ENCODE assay signal across 8 cellular contexts in genomic region chrX:129654652-129655546, GRCh38. TPM values are rescaled to one million over a fixed set of nuclear protein-coding genes. Genes with fewer than 3 reads are reported as not detected.
DNase-seq lines count a peak whose midpoint lies in the region; ATAC-seq, FAIRE-seq and TF ChIP-seq lines count a peak whose summit lies in the region.

TSS of gene APLN (minus strand) at chrX:129654956. CDS start at chrX:129654630, 326 bp downstream.

- H3K9me3 Mint-ChIP-seq in activated T-cell treated with anti-CD3 and anti-CD28 coated beads, Interleukin-2, amount 50 U/mL, for 24 hours: no peaks in the 10 kb centered on the region

- H3K9me3 ChIP-seq in SU-DHL-6 (ENCODE audit: insufficient read depth, low read length) (no peaks in the 10 kb centered on the region), H1 (ENCODE audit: insufficient read depth in 2 of 2, low read depth in 1 of 2, low read length in 1 of 2) (peaks cover 0 to 3% of the 10 kb centered on the region in 2 experiments; a peak in 1 of 4 replicates), tibial nerve (no peaks in the 10 kb centered on the region)

- H3K27ac ChIP-seq in SU-DHL-6 (ENCODE audit: low read depth, low read length): no peak within 1 kb of the TSS
- H3K27ac ChIP-seq in H1 (ENCODE audit: low read depth, low read length): no peak within 1 kb of the TSS
- H3K27ac ChIP-seq in tibial nerve: peak within 1 kb of the TSS in 1 of 4 donors; percentile 24

- H3K36me3 ChIP-seq in SU-DHL-6 (ENCODE audit: low read length) (no peaks in the 10 kb centered on the region), H1 (ENCODE audit: control insufficient read depth in 2 of 4, insufficient read depth in 4 of 4, low read length in 3 of 4) (no peaks in the 10 kb centered on the region), tibial nerve (no peaks in the 10 kb centered on the region)

- H2BK5ac ChIP-seq in H1 (ENCODE audit: low read depth, low read length): no peak within 1 kb of the TSS

- H3K4me2 ChIP-seq in SU-DHL-6 (ENCODE audit: low read depth, low read length, poor library complexity, severe bottlenecking): peak within 1 kb of the TSS; percentile 48
- peak within 1 kb of the TSS; percentile 84 to 85 for H3K4me2 ChIP-seq in H1 (ENCODE audit: insufficient read depth in 1 of 2, low read depth in 2 of 2, low read length in 2 of 2)

- peak within 1 kb of the TSS; percentile 64 for H3K4me3 Mint-ChIP-seq in activated T-cell treated with anti-CD3 and anti-CD28 coated beads, Interleukin-2, amount 50 U/mL, for 24 hours

- H2AFZ ChIP-seq in SU-DHL-6 (ENCODE audit: low read depth, low read length, severe bottlenecking) (peak within 1 kb of the TSS; percentile 48), H1 (ENCODE audit: low read length) (no peak within 1 kb of the TSS; the same call in 1 of the 2 replicates)

- no peak within 1 kb of the TSS for H3K23ac ChIP-seq in H1 (ENCODE audit: insufficient read length)

- no peak within 1 kb of the TSS for H2BK20ac ChIP-seq in H1 (ENCODE audit: low read length)

- TF ChIP-seq EP300 in H1 (IDR thresholded peaks at IDR 0.05; ENCODE audit: borderline replicate concordance in 1 of 2, low read depth in 2 of 2, low read length in 2 of 2) (no peak), tibial nerve (IDR thresholded peaks at IDR 0.05) (no peak)

- H3K9ac ChIP-seq in SU-DHL-6 (ENCODE audit: low read length) (peak within 1 kb of the TSS; percentile 31; the same call in 1 of the 2 replicates), H1 (replicated peaks in 1 of 4; ENCODE audit: extremely low read depth in 1 of 4, low read depth in 3 of 4, low read length in 3 of 4) (peak within 1 kb of the TSS in 1 of 4 experiments; percentile 15; a peak in 2 of 7 replicates)

- no peaks in the 10 kb centered on the region for H3K79me1 ChIP-seq in H1 (ENCODE audit: low read depth, low read length)

- H4K5ac ChIP-seq in H1 (ENCODE audit: insufficient read length, low read depth, low read length): no peak within 1 kb of the TSS

- H2BK15ac ChIP-seq in H1 (ENCODE audit: low read length): no peak within 1 kb of the TSS

- no peak within 1 kb of the TSS for H3K4ac ChIP-seq in H1 (replicated peaks; ENCODE audit: insufficient read length, low read depth, low read length)

- no peak for TF ChIP-seq POLR2A in H1 (IDR thresholded peaks at IDR 0.05; ENCODE audit: control extremely low read depth in 1 of 2, low read depth in 2 of 2, low read length in 2 of 2)
- TF ChIP-seq POLR2A in tibial nerve (IDR thresholded peaks at IDR 0.05): no peak

- FAIRE-seq in H1 (lab: Jason Lieb, UNC): no peak

- no peak within 1 kb of the TSS for H3K27ac Mint-ChIP-seq in activated T-cell treated with anti-CD3 and anti-CD28 coated beads, Interleukin-2, amount 50 U/mL, for 24 hours

- H3F3A ChIP-seq in SU-DHL-6 (ENCODE audit: insufficient read depth): no peaks in the 10 kb centered on the region

- H3K23me2 ChIP-seq in H1 (ENCODE audit: low read depth, low read length): peaks cover 6% of the 10 kb centered on the region; the same call in 1 of the 2 replicates

- no peak within 1 kb of the TSS for H4K91ac ChIP-seq in H1 (replicated peaks; ENCODE audit: insufficient read length, low read length)

- no peak for TF ChIP-seq CTCF in SU-DHL-6 (IDR thresholded peaks at IDR 0.05; ENCODE audit: insufficient read depth, low read length, poor library complexity, severe bottlenecking)
- TF ChIP-seq CTCF in H1 (IDR thresholded peaks at IDR 0.05; ENCODE audit: control extremely low read depth in 1 of 3, insufficient read depth in 1 of 3, low read depth in 1 of 3, low read length in 3 of 3): peak in 1 of 3 experiments; percentile 2; a peak in 1 of 4 replicates
- TF ChIP-seq CTCF in tibial nerve (IDR thresholded peaks at IDR 0.05): no peak

- no peak within 1 kb of the TSS; the same call in 1 of the 2 replicates for H3K18ac ChIP-seq in H1 (ENCODE audit: extremely low read depth, low read length)

- peak; percentile 38 for ATAC-seq in HG03354 (IDR thresholded peaks at IDR 0.05; ENCODE audit: poor library complexity, severe bottlenecking, unreplicated experiment)

- no peaks in the 10 kb centered on the region for H3K9me2 ChIP-seq in SU-DHL-6 (replicated peaks; ENCODE audit: insufficient read depth, low read length)

- H3K14ac ChIP-seq in H1 (ENCODE audit: insufficient read length): no peak within 1 kb of the TSS

- H3K27me3 Mint-ChIP-seq in activated T-cell treated with anti-CD3 and anti-CD28 coated beads, Interleukin-2, amount 50 U/mL, for 24 hours: peaks cover 52% of the 10 kb centered on the region

- WGBS in H1 (ENCODE audit: extremely low coverage in 1 of 2, insufficient coverage in 1 of 2, insufficient read length in 1 of 2, insufficient replicate concordance in 2 of 2, low coverage in 1 of 2, low lambda C conversion rate in 2 of 2, missing lambda C conversion rate in 1 of 2), 2 experiments: 0% methylated on average over 9 of the region's 67 CpGs; no CpG with 5 or more reads in 1 of the 2 experiments
- WGBS in tibial nerve, 2 donors: 39% methylated on average over 59 of the region's 67 CpGs; no CpG with 5 or more reads in 1 of the 2 donors

- H3K56ac ChIP-seq in H1 (replicated peaks; ENCODE audit: insufficient read length, low read depth, low read length): no peak within 1 kb of the TSS

- H4K8ac ChIP-seq in H1 (ENCODE audit: extremely low read depth, insufficient read depth, low read length): no peak within 1 kb of the TSS; the same call in 1 of the 2 replicates

- H2BK12ac ChIP-seq in H1 (ENCODE audit: low read depth, low read length): no peak within 1 kb of the TSS

- H3K4me3 ChIP-seq in SU-DHL-6 (ENCODE audit: insufficient read depth, low read length, poor library complexity, severe bottlenecking) (peak within 1 kb of the TSS; percentile 37), H1 (ENCODE audit: extremely low read depth in 1 of 4, insufficient read depth in 2 of 4, low read depth in 3 of 4, low read length in 4 of 4) (peak within 1 kb of the TSS; percentile 27 to 64 (median 45)), tibial nerve (peak within 1 kb of the TSS; percentile 33 to 56 (median 37))

- no peaks in the 10 kb centered on the region for H4K20me1 ChIP-seq in SU-DHL-6 (ENCODE audit: low read depth, low read length)
- H4K20me1 ChIP-seq in H1 (replicated peaks in 1 of 2; ENCODE audit: control insufficient read depth in 1 of 2, insufficient read depth in 2 of 2, low read length in 2 of 2): no peaks in the 10 kb centered on the region

- H3K4me1 ChIP-seq in H1 (replicated peaks in 1 of 4; ENCODE audit: control insufficient read depth in 3 of 4, insufficient read depth in 4 of 4, low read length in 3 of 4) (peaks cover 3 to 12% (median 6%) of the 10 kb centered on the region in 4 experiments; a peak in 6 of 7 replicates), tibial nerve (peaks cover 0 to 16% (median 4%) of the 10 kb centered on the region in 4 donors)

- H2BK120ac ChIP-seq in H1 (replicated peaks; ENCODE audit: low read depth, low read length): no peak within 1 kb of the TSS

- H2AK5ac ChIP-seq in H1 (ENCODE audit: low read depth, low read length): no peak within 1 kb of the TSS

- CTCF ChIA-PET in H1 (lab: Charles Lee; ENCODE audit: partially characterized antibody): interaction anchor here (0.7 to 5.2 kb wide), 19 partner anchors 8 to 192 kb away, joined by 3 to 36 read pairs (median 4); no protein-coding TSS in a partner anchor

- no peaks in the 10 kb centered on the region for H3K36me3 Mint-ChIP-seq in activated T-cell treated with anti-CD3 and anti-CD28 coated beads, Interleukin-2, amount 50 U/mL, for 24 hours (ENCODE audit: low read depth)

- H3K79me2 ChIP-seq in SU-DHL-6 (ENCODE audit: insufficient read depth, low read length) (no peaks in the 10 kb centered on the region), H1 (ENCODE audit: control insufficient read depth in 1 of 2, insufficient read depth in 2 of 2, low read length in 2 of 2) (no peaks in the 10 kb centered on the region)

- POLR2A ChIA-PET in H1 (lab: Charles Lee; ENCODE audit: partially characterized antibody): interaction anchor here (1.0 to 2.0 kb wide), 4 partner anchors 11 to 42 kb away, joined by 3 to 8 read pairs (median 5); no protein-coding TSS in a partner anchor

- DNase-seq in activated T-cell treated with anti-CD3 and anti-CD28 coated beads, Interleukin-2, amount 50 U/mL, for 24 hours: peak; percentile 43
- no peak for DNase-seq in activated T-cell treated with anti-CD3 and anti-CD28 coated beads, Interleukin-2, amount 50 U/mL, for 1 hour
- DNase-seq in H1 (ENCODE audit: low read depth in 1 of 2, low spot score in 2 of 2): peak in 1 of 2 experiments; percentile 54
- peak; percentile 89 for DNase-seq in mesenteric fat pad (ENCODE audit: low spot score)
- peak in 1 of 2 donors; percentile 15 for DNase-seq in tibial nerve (ENCODE audit: low spot score in 2 of 2)
- no peak for DNase-seq in epidermal melanocyte (ENCODE audit: insufficient read length, low spot score)

- TF ChIP-seq RAD21 in H1 (IDR thresholded peaks at IDR 0.05 in 1 of 2, conservative IDR thresholded peaks at IDR 0.05 in 1 of 2; ENCODE audit: low read depth in 2 of 2, low read length in 2 of 2): no peak

- H3K4me1 Mint-ChIP-seq in activated T-cell treated with anti-CD3 and anti-CD28 coated beads, Interleukin-2, amount 50 U/mL, for 24 hours (ENCODE audit: low read depth): peaks cover 10% of the 10 kb centered on the region

- H3K27me3 ChIP-seq in SU-DHL-6 (ENCODE audit: low read length): no peaks in the 10 kb centered on the region
- H3K27me3 ChIP-seq in H1 (replicated peaks in 1 of 4; ENCODE audit: control insufficient read depth in 3 of 4, extremely low read depth in 1 of 4, insufficient read depth in 3 of 4, low read length in 3 of 4): peaks cover 14 to 61% (median 43%) of the 10 kb centered on the region in 4 experiments
- H3K27me3 ChIP-seq in tibial nerve: peaks cover 0 to 11% of the 10 kb centered on the region in 2 donors

TF ChIP-seq in H1, 55 proteins besides CTCF, POLR2A, EP300 and RAD21 (continues in another document):
- TF ChIP-seq TEAD4 (IDR thresholded peaks at IDR 0.05; ENCODE audit: low read depth, low read length) (no peak), TAF7 (optimal IDR thresholded peaks at IDR 0.05; ENCODE audit: borderline replicate concordance, low read depth, low read length) (no peak), SUZ12 (IDR thresholded peaks at IDR 0.05; ENCODE audit: low read length) (peak; percentile 52; the same call in 1 of the 2 replicates), GABPA (IDR thresholded peaks at IDR 0.05; ENCODE audit: borderline replicate concordance, insufficient read depth, low read length) (0 out of 2 replicates have a peak, but pooled peaks have one; percentile 44), MAFK (IDR thresholded peaks at IDR 0.05; ENCODE audit: low read depth, low read length) (no peak)

RNA-seq across cellular contexts. Expression of gene APLN, which starts in this region (rescaled TPM):
- 1.1 TPM in 2 replicates for total RNA-seq in H1 (2021; fragmentation: NEBNext Ultra II Directional; extraction: Animal tissue kit (Norgen Biotek cat#: 25700))
- 1.6 and 1.8 TPM in 2 replicates for polyA plus RNA-seq in H1 (2011; rRNA removed)
- polyA plus RNA-seq in H1 (2011; cell fraction: cytosol; rRNA removed): 1.9 TPM
- polyA plus RNA-seq in H1 (2011; cell fraction: nucleus; rRNA removed): 1.1 TPM
- 1.1 to 1.9 TPM (median 1.8 TPM) in 4 replicates for polyA plus RNA-seq in H1 (2012, experiment 1 of 2)
- 1.5 TPM for polyA plus RNA-seq in H1 (2012, experiment 2 of 2)
- 0.89 TPM for polyA plus RNA-seq in H1 (2013, experiment 1 of 2)
- polyA plus RNA-seq in H1 (2013, experiment 2 of 2): 1.1 TPM
- polyA minus RNA-seq in H1 (2011; rRNA and poly(A)+ RNA removed): 0.98 and 1.2 TPM in 2 replicates
- polyA minus RNA-seq in H1 (2011; cell fraction: cytosol; rRNA and poly(A)+ RNA removed): 0.88 TPM
- polyA minus RNA-seq in H1 (2011; cell fraction: nucleus; rRNA and poly(A)+ RNA removed): 0.20 TPM
- total RNA-seq in mesenteric fat pad: 5.6 TPM
- total RNA-seq in tibial nerve: under 1 TPM in 3 of 4 donors, not detected in 1; 0.20 to 0.60 (median 0.21) TPM

Comparison
In these comparisons a context has a peak if more than half of its experiments do, and no peak if none do; other contexts are left out.
1. DNase-seq: peak in activated T-cell treated with anti-CD3 and anti-CD28 coated beads, Interleukin-2, amount 50 U/mL, for 24 hours (single experiment) and mesenteric fat pad (single experiment); none in activated T-cell treated with anti-CD3 and anti-CD28 coated beads, Interleukin-2, amount 50 U/mL, for 1 hour (single experiment) and epidermal melanocyte (single experiment).
2. Peak in every context shown above with its lines, with median percentiles within 50 percentile points of each other: H3K4me3 ChIP-seq.